Comparison of ENCODE assay signal across 23 cellular contexts in the genomic region with DNA sequence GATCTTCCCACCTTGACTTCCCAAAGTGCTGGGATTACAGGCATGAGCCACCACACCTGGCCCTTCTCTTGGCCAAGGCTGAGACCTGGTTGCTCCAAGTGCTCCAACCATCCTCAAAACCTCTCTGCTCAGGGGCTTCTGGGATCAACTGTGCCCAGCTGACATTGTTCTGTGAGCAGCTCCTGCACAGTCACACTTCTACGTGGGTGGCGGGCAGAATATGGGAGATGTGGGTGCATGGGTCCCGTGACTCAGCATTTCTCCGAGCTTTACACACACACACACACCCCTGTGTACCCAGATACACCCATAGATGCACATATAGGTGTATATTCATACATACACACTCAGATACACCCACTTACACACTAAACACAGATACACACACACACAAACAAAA.
"Had no signal": no experiment of that assay in that cellular context is flagged by ENCODE, and none has a peak within 500 bp of the region (broad histone marks: within the 10 kb centered on the region; RNA-seq: fewer than 3 reads in every experiment).

No MANE protein-coding gene starts in this region.

- ATAC-seq: activated CD4-positive, alpha-beta T cell treated with anti-CD3 and anti-CD28 coated beads for 36 hours; body of pancreas; gastroesophageal sphincter; left cardiac atrium; naive thymus-derived CD4-positive, alpha-beta T cell; right cardiac atrium had no signal

- H3K27ac ChIP-seq: body of pancreas, cardiac muscle cell, gastroesophageal sphincter, hepatocyte, parathyroid adenoma, thoracic aorta, vagina had no signal

- H3K4me1 ChIP-seq: body of pancreas, parathyroid adenoma, vagina had no signal

- H3K79me2 ChIP-seq: hepatocyte, parathyroid adenoma had no signal

- H3K27me3 ChIP-seq: body of pancreas, gastroesophageal sphincter, hepatocyte, vagina had no signal

- H3K9ac ChIP-seq: parathyroid adenoma had no signal

- H3K4me2 ChIP-seq: hepatocyte had no signal

- H2AFZ ChIP-seq: hepatocyte, parathyroid adenoma had no signal

- H3K36me3 ChIP-seq: cardiac muscle cell, gastroesophageal sphincter, thoracic aorta, vagina had no signal

- DNase-seq: activated CD4-positive, alpha-beta T cell treated with anti-CD3 and anti-CD28 coated beads for 36 hours; activated CD4-positive, alpha-beta T cell treated with anti-CD3 and anti-CD28 coated beads, Interleukin-2, amount 50 U/mL, for 4 hours; activated CD4-positive, CD25-positive, alpha-beta regulatory T cell; activated naive CD4-positive, alpha-beta T cell treated with Interleukin-2 at 50 U/mL for 16 hours; activated T-cell treated with anti-CD3 and anti-CD28 coated beads, Interleukin-2, amount 50 U/mL, for 48 hours; aorta; body of pancreas; cortex of kidney; left cardiac atrium; midbrain; nucleus accumbens; right cardiac atrium; stimulated activated CD4-positive, alpha-beta T cell treated with anti-CD3 and anti-CD28 coated beads, Interleukin-15, amount 100 ng/mL, for 24 hours; stimulated activated naive CD4-positive, alpha-beta T cell treated with Interleukin-2 at 50 U/mL for 16 hours; T-helper 1 cell; trophoblast cell had no signal

- H3K9me3 ChIP-seq: body of pancreas, gastroesophageal sphincter, thoracic aorta, vagina had no signal

- H3K4me3 ChIP-seq: body of pancreas, cardiac muscle cell, gastroesophageal sphincter, hepatocyte, thoracic aorta, vagina had no signal
